ENCODE assay signal across 1 cellular context in genomic region chr12:55974308-55974724, GRCh38.
TF ChIP-seq lines count a peak whose summit lies in the region.

No MANE protein-coding gene starts in this region.

TF ChIP-seq in HepG2, 621 proteins besides CTCF, POLR2A, EP300 and RAD21 (continued from another document and continues in another):
- 0 out of 2 replicates have a peak, but pooled peaks have one; percentile 57 for TF ChIP-seq ZNF607 (CRISPR knock-in tag; IDR thresholded peaks at IDR 0.05; ENCODE audit: borderline replicate concordance)
- TF ChIP-seq DMAP1 (CRISPR knock-in tag; IDR thresholded peaks at IDR 0.05) = 0 out of 2 replicates have a peak, but pooled peaks have one; percentile 1
- peak; percentile 58; the same call in 1 of the 2 replicates for TF ChIP-seq PHF8 (CRISPR knock-in tag; IDR thresholded peaks at IDR 0.05)
- peak; percentile 60 for TF ChIP-seq U2AF1 (optimal IDR thresholded peaks at IDR 0.05; ENCODE audit: low read depth, low read length)
- no peak for TF ChIP-seq ATRX (CRISPR knock-in tag; IDR thresholded peaks at IDR 0.05; ENCODE audit: borderline replicate concordance)
- TF ChIP-seq ZNF281 (CRISPR knock-in tag; IDR thresholded peaks at IDR 0.05; ENCODE audit: borderline replicate concordance) = no peak
- TF ChIP-seq TERF1 (CRISPR knock-in tag; IDR thresholded peaks at IDR 0.05) = peak; percentile 45; the same call in 1 of the 2 replicates
- no peak for TF ChIP-seq ZBTB10 (CRISPR knock-in tag; IDR thresholded peaks at IDR 0.05; ENCODE audit: borderline replicate concordance)
- TF ChIP-seq HOXA5 (CRISPR knock-in tag; IDR thresholded peaks at IDR 0.05) = no peak
- TF ChIP-seq ZNF296 (CRISPR knock-in tag; conservative IDR thresholded peaks at IDR 0.05) = no peak
- TF ChIP-seq ZFP91 (CRISPR knock-in tag; IDR thresholded peaks at IDR 0.05; ENCODE audit: borderline replicate concordance) = peak; percentile 77; the same call in 1 of the 2 replicates
- TF ChIP-seq ZNF574 (CRISPR knock-in tag; IDR thresholded peaks at IDR 0.05) = peak; percentile 11; the same call in 1 of the 2 replicates
- peak; percentile 90 for TF ChIP-seq ZFX (CRISPR knock-in tag; IDR thresholded peaks at IDR 0.05; ENCODE audit: low read depth)
- no peak for TF ChIP-seq ATM (IDR thresholded peaks at IDR 0.05; ENCODE audit: borderline replicate concordance)
- 0 out of 2 replicates have a peak, but pooled peaks have one; percentile 15 for TF ChIP-seq ETV6 (CRISPR knock-in tag; conservative IDR thresholded peaks at IDR 0.05)
- TF ChIP-seq SIX1 (CRISPR knock-in tag; IDR thresholded peaks at IDR 0.05; ENCODE audit: borderline replicate concordance) = no peak
- no peak for TF ChIP-seq ZFP1 (CRISPR knock-in tag; IDR thresholded peaks at IDR 0.05)
- no peak for TF ChIP-seq CENPT (CRISPR knock-in tag; IDR thresholded peaks at IDR 0.05; ENCODE audit: low read depth)
- TF ChIP-seq CHD2 (IDR thresholded peaks at IDR 0.05; ENCODE audit: low read depth, low read length) = no peak
- TF ChIP-seq MED1 (CRISPR knock-in tag; IDR thresholded peaks at IDR 0.05) = no peak
- TF ChIP-seq ZNF572 (CRISPR knock-in tag; IDR thresholded peaks at IDR 0.05) = 0 out of 2 replicates have a peak, but pooled peaks have one; percentile 9
- no peak for TF ChIP-seq CHD4 (IDR thresholded peaks at IDR 0.05; ENCODE audit: borderline replicate concordance, low read length)
- TF ChIP-seq CHCHD3 (CRISPR knock-in tag; IDR thresholded peaks at IDR 0.05) = no peak
- TF ChIP-seq HMG20A (CRISPR knock-in tag; IDR thresholded peaks at IDR 0.05; ENCODE audit: borderline replicate concordance) = no peak
- TF ChIP-seq ZBTB20 (CRISPR knock-in tag; IDR thresholded peaks at IDR 0.05; ENCODE audit: borderline replicate concordance, low read depth) = 0 out of 2 replicates have a peak, but pooled peaks have one; percentile 41
- TF ChIP-seq GATAD2A (CRISPR knock-in tag; IDR thresholded peaks at IDR 0.05) = no peak
- peak in 1 of 2 experiments; percentile 71; a peak in 2 of 4 replicates for TF ChIP-seq HMGXB4 (CRISPR knock-in tag; IDR thresholded peaks at IDR 0.05; ENCODE audit: borderline replicate concordance in 1 of 2, low read depth in 1 of 2)
- TF ChIP-seq ARHGAP35 (CRISPR knock-in tag; IDR thresholded peaks at IDR 0.05; ENCODE audit: borderline replicate concordance) = 0 out of 2 replicates have a peak, but pooled peaks have one; percentile 10
- peak; percentile 90; the same call in 1 of the 2 replicates for TF ChIP-seq KAT7 (CRISPR knock-in tag; IDR thresholded peaks at IDR 0.05; ENCODE audit: borderline replicate concordance)
- no peak for TF ChIP-seq ZMAT5 (CRISPR knock-in tag; IDR thresholded peaks at IDR 0.05; ENCODE audit: borderline replicate concordance, low read depth)
- TF ChIP-seq NONO (IDR thresholded peaks at IDR 0.05) = no peak
- no peak for TF ChIP-seq NONO (CRISPR knock-in tag; conservative IDR thresholded peaks at IDR 0.05)
- TF ChIP-seq IKZF1 (IDR thresholded peaks at IDR 0.05) = no peak
- 0 out of 2 replicates have a peak, but pooled peaks have one; percentile 7 for TF ChIP-seq SNAPC4 (CRISPR knock-in tag; IDR thresholded peaks at IDR 0.05)
- TF ChIP-seq ZNF816 (CRISPR knock-in tag; IDR thresholded peaks at IDR 0.05; ENCODE audit: borderline replicate concordance) = no peak
- 0 out of 2 replicates have a peak, but pooled peaks have one; percentile 3 for TF ChIP-seq THRA (CRISPR knock-in tag; IDR thresholded peaks at IDR 0.05; ENCODE audit: borderline replicate concordance)
